Comparison of ENCODE assay signal across 11 cellular contexts in genomic region chr14:68718033-68718725, GRCh38.
DNase-seq lines count a peak whose midpoint lies in the region; ATAC-seq and TF ChIP-seq lines count a peak whose summit lies in the region.
"Had no signal": no experiment of that assay in that cellular context is flagged by ENCODE, and none has a peak within 500 bp of the region (broad histone marks: within the 10 kb centered on the region; RNA-seq: fewer than 3 reads in every experiment).

No MANE protein-coding gene starts in this region.

- no peaks in the 10 kb centered on the region for H4K20me1 ChIP-seq in DND-41 (ENCODE audit: insufficient read depth, low read length)

- no peaks in the 10 kb centered on the region for H3K27me3 ChIP-seq in DND-41 (ENCODE audit: insufficient read depth, low read length, poor library complexity)
- H3K27me3 ChIP-seq in ovary, result no peaks in the 10 kb centered on the region
- H3K27me3 ChIP-seq: vagina had no signal

- no peaks in the 10 kb centered on the region for H3K27me3 Mint-ChIP-seq in chondrocyte (ENCODE audit: low read depth)
- H3K27me3 Mint-ChIP-seq in nephron (ENCODE audit: low read depth), result no peaks in the 10 kb centered on the region

- no peaks in the 10 kb centered on the region for H3K79me2 ChIP-seq in DND-41 (ENCODE audit: insufficient read depth, low read length)

- H3K27ac ChIP-seq in DND-41 (ENCODE audit: low read length) (no peak overlapping the region), ovary (no peak overlapping the region)
- H3K27ac ChIP-seq: vagina, VCaP had no signal

- intact Hi-C loops in ovary (cut with DNase I), result no loop called here

- H3K36me3 ChIP-seq in DND-41 (ENCODE audit: insufficient read depth, low read length) (no peaks in the 10 kb centered on the region), ovary (no peaks in the 10 kb centered on the region)
- H3K36me3 ChIP-seq: vagina had no signal

- peak; percentile 13 for DNase-seq in DND-41
- DNase-seq in Kasumi-1 (lab: John Stamatoyannopoulos, UW), result peak; percentile 18 to 30
- DNase-seq in chondrocyte (ENCODE audit: low spot score), result no peak
- DNase-seq in ovary, result no peak
- no peak for DNase-seq in NCI-H1436 (lab: John Stamatoyannopoulos, UW)
- no peak for DNase-seq in OCI-M1 (lab: John Stamatoyannopoulos, UW)
- DNase-seq: aorta had no signal

- no peak for TF ChIP-seq EP300 in ovary (IDR thresholded peaks at IDR 0.05)

- peaks cover 8% of the 10 kb centered on the region for H3K9me3 Mint-ChIP-seq in chondrocyte (ENCODE audit: low read depth)
- peaks cover 9% of the 10 kb centered on the region for H3K9me3 Mint-ChIP-seq in nephron

- H3K36me3 Mint-ChIP-seq in chondrocyte (ENCODE audit: low read depth) (no peaks in the 10 kb centered on the region), nephron (ENCODE audit: low read depth) (no peaks in the 10 kb centered on the region)

- H3K9ac ChIP-seq in DND-41 (ENCODE audit: low read depth, low read length), result no peak overlapping the region

- no peak overlapping the region for H3K4me3 Mint-ChIP-seq in chondrocyte (ENCODE audit: unreplicated experiment)
- no peak overlapping the region for H3K4me3 Mint-ChIP-seq in nephron

- TF ChIP-seq POLR2A in ovary (IDR thresholded peaks at IDR 0.05), result no peak

- H3K27ac Mint-ChIP-seq in chondrocyte (ENCODE audit: unreplicated experiment) (no peak overlapping the region), nephron (peak overlapping the region; percentile 27 to 47 (median 38))

- H2AFZ ChIP-seq in DND-41 (ENCODE audit: low read depth, low read length), result no peak overlapping the region

- no peak overlapping the region for H3K4me2 ChIP-seq in DND-41 (ENCODE audit: insufficient read depth, low read length)

- H3K9me3 ChIP-seq in DND-41 (ENCODE audit: insufficient read depth, low read length, severe bottlenecking) (no peaks in the 10 kb centered on the region), ovary (no peaks in the 10 kb centered on the region)
- H3K9me3 ChIP-seq: vagina had no signal

- H3K4me1 Mint-ChIP-seq in chondrocyte (ENCODE audit: low read depth) (peaks cover 9% of the 10 kb centered on the region), nephron (peaks cover 41% of the 10 kb centered on the region)

- 90 to 91% (median 91%) methylated on average over 4 of the region's 4 CpGs for WGBS in ovary, 3 donors

- H3K4me3 ChIP-seq in DND-41 (ENCODE audit: low read depth in 1 of 2, low read length in 2 of 2) (no peak overlapping the region), ovary (no peak overlapping the region)
- H3K4me3 ChIP-seq: vagina had no signal

- peak; percentile 69; the same call in 2 of the 3 replicates for ATAC-seq in DND-41 (ENCODE audit: insufficient read depth, low read depth)
- ATAC-seq in GM19455 (IDR thresholded peaks at IDR 0.05; ENCODE audit: unreplicated experiment), result no peak

- peak; percentile 46 for TF ChIP-seq CTCF in DND-41 (IDR thresholded peaks at IDR 0.05; ENCODE audit: borderline replicate concordance, extremely low read depth, low read length, poor library complexity, severe bottlenecking)
- TF ChIP-seq CTCF in chondrocyte (IDR thresholded peaks at IDR 0.05), result peak; percentile 59
- TF ChIP-seq CTCF in nephron (IDR thresholded peaks at IDR 0.05; ENCODE audit: unreplicated experiment in 3 of 3), result peak in 1 of 3 experiments; percentile 22
- TF ChIP-seq CTCF in ovary (IDR thresholded peaks at IDR 0.05), result no peak

- H3K4me1 ChIP-seq in DND-41 (ENCODE audit: insufficient read depth, low read length) (no peaks in the 10 kb centered on the region), ovary (ENCODE audit: insufficient read depth) (no peaks in the 10 kb centered on the region)

Comparison
In these comparisons a context has a peak if more than half of its experiments do, and no peak if none do; other contexts are left out.
1. DNase-seq: peak in DND-41 (single experiment) and Kasumi-1 (2 of 2); none in chondrocyte (single experiment), ovary (0 of 5), NCI-H1436 (single experiment) and OCI-M1 (single experiment).
2. CTCF ChIP-seq: peak in DND-41 (single experiment) and chondrocyte (single experiment); none in ovary (0 of 3).